Comparison of ENCODE assay signal across 10 cellular contexts in the genomic region with DNA sequence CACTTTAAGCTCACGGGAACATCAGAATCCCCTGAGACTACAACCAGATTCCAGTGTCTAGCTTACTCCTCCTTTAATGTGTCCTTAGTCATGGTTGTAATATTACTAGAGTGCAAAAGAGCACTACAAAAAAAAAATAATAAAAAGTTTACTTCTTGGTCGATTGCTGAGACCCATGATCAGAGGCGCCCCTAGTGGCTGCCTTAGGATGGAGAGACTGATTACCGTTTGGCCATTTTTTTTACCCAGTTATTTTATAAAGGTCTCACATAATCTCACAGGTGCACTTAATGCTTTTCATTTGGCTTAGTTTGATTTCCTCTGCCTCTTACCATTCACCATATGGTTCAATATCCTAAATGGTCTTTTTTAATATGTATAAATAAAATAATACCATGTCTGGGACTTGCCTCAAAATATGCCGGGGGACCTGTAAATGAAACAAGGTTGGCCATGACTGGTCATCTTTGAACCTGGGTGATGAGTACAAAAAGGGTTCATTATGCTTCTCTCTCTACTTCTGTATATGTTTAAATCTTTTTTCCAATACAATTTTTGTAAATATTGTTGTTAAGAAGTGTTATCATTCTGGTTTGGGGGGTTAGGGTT.
DNase-seq lines count a peak whose midpoint lies in the region; ATAC-seq, FAIRE-seq and TF ChIP-seq lines count a peak whose summit lies in the region.
"Had no signal": no experiment of that assay in that cellular context is flagged by ENCODE, and none has a peak within 500 bp of the region (broad histone marks: within the 10 kb centered on the region; RNA-seq: fewer than 3 reads in every experiment).

No MANE protein-coding gene starts in this region.

- no peak overlapping the region for H3K4me3 Mint-ChIP-seq in stimulated activated memory B cell treated with anti-CD40 and anti-IgM and Interleukin-4, amounts not matched to agents 10 μg/mL and 1 μg/mL and 100 μg/mL, for 72 hours

- H3K36me3 Mint-ChIP-seq in stimulated activated memory B cell treated with anti-CD40 and anti-IgM and Interleukin-4, amounts not matched to agents 10 μg/mL and 1 μg/mL and 100 μg/mL, for 72 hours, result no peaks in the 10 kb centered on the region

- H3K27me3 Mint-ChIP-seq in stimulated activated memory B cell treated with anti-CD40 and anti-IgM and Interleukin-4, amounts not matched to agents 10 μg/mL and 1 μg/mL and 100 μg/mL, for 72 hours, result peaks cover 59% of the 10 kb centered on the region

- no peak for ATAC-seq in GM21528 (IDR thresholded peaks at IDR 0.05; ENCODE audit: low FRiP score, unreplicated experiment)
- no peak for ATAC-seq in GM19463 (IDR thresholded peaks at IDR 0.05; ENCODE audit: unreplicated experiment)
- no peak for ATAC-seq in stimulated activated memory B cell treated with anti-CD40 and anti-IgM and Interleukin-4, amounts not matched to agents 10 μg/mL and 1 μg/mL and 100 μg/mL, for 72 hours

- H3K9me3 Mint-ChIP-seq in stimulated activated memory B cell treated with anti-CD40 and anti-IgM and Interleukin-4, amounts not matched to agents 10 μg/mL and 1 μg/mL and 100 μg/mL, for 72 hours, result peaks cover 4% of the 10 kb centered on the region

- DNase-seq in D721Med (ENCODE audit: insufficient read length, low spot score) (no peak), HCEC 1CT (peak; percentile 33), SW480 (ENCODE audit: low spot score) (peak; percentile 27), lung microvascular endothelial cell (ENCODE audit: low read depth in 2 of 2) (peak; percentile 9 to 35), inferior parietal cortex (ENCODE audit: extremely low spot score) (no peak)
- DNase-seq: activated naive CD4-positive, alpha-beta T cell treated with Interleukin-2 at 50 U/mL for 16 hours; stomach had no signal

- no peak for FAIRE-seq in D721Med (lab: Jason Lieb, UNC)

- no peak overlapping the region for H3K27ac Mint-ChIP-seq in stimulated activated memory B cell treated with anti-CD40 and anti-IgM and Interleukin-4, amounts not matched to agents 10 μg/mL and 1 μg/mL and 100 μg/mL, for 72 hours

- H3K4me1 Mint-ChIP-seq in stimulated activated memory B cell treated with anti-CD40 and anti-IgM and Interleukin-4, amounts not matched to agents 10 μg/mL and 1 μg/mL and 100 μg/mL, for 72 hours, result peaks cover 14% of the 10 kb centered on the region

- TF ChIP-seq CTCF in D721Med (IDR thresholded peaks at IDR 0.05; ENCODE audit: insufficient read depth, missing control alignments), result peak; percentile 56

Comparison
In these comparisons a context has a peak if more than half of its experiments do, and no peak if none do; other contexts are left out.
1. DNase-seq: peak in HCEC 1CT (single experiment), SW480 (single experiment) and lung microvascular endothelial cell (2 of 2); none in D721Med (single experiment) and inferior parietal cortex (single experiment).